In genomic region chr15:70493787-70494514, GRCh38 we compare ENCODE assay signal across 10 cellular contexts.
DNase-seq lines count a peak whose midpoint lies in the region; ATAC-seq, FAIRE-seq and TF ChIP-seq lines count a peak whose summit lies in the region.
"Had no signal": no experiment of that assay in that cellular context is flagged by ENCODE, and none has a peak within 500 bp of the region (broad histone marks: within the 10 kb centered on the region; RNA-seq: fewer than 3 reads in every experiment).

No MANE protein-coding gene starts in this region.

- no peak for TF ChIP-seq CTCF in PC-3 (conservative IDR thresholded peaks at IDR 0.05; ENCODE audit: low read depth, low read length)
- TF ChIP-seq CTCF in endothelial cell of umbilical vein (IDR thresholded peaks at IDR 0.05; ENCODE audit: extremely low read depth in 1 of 2, insufficient read depth in 1 of 2, low read depth in 1 of 2, low read length in 2 of 2): no peak
- no peak for TF ChIP-seq CTCF in smooth muscle cell (IDR thresholded peaks at IDR 0.05; ENCODE audit: borderline replicate concordance, insufficient read depth, poor library complexity, severe bottlenecking)

- ATAC-seq in activated CD8-positive, alpha-beta memory T cell treated with anti-CD3 and anti-CD28 coated beads, Interleukin-2, amount 10 ng/mL, durations not matched to agents 7 days and 5 days: no peak
- ATAC-seq in PC-3 (no peak), HG03432 (IDR thresholded peaks at IDR 0.05; ENCODE audit: unreplicated experiment) (no peak), GM18520 (IDR thresholded peaks at IDR 0.05; ENCODE audit: unreplicated experiment) (no peak)

- H3K4me1 ChIP-seq in PC-3 (ENCODE audit: insufficient read depth, low read length) (peaks cover 49% of the 10 kb centered on the region), endothelial cell of umbilical vein (ENCODE audit: control insufficient read depth, extremely low read depth, insufficient read depth, low read length) (peaks cover 8% of the 10 kb centered on the region), smooth muscle cell (ENCODE audit: low read depth) (peaks cover 19% of the 10 kb centered on the region)

- POLR2A ChIA-PET in PC-3 (lab: Charles Lee; ENCODE audit: unreplicated experiment): no interaction called here
- POLR2A ChIA-PET in endothelial cell of umbilical vein (lab: Charles Lee): interaction anchor here (0.5 kb wide), 1 partner anchor 13 kb away, joined by 4 read pairs; no protein-coding TSS in a partner anchor

- 57% methylated on average over 13 of the region's 13 CpGs for WGBS in smooth muscle cell (ENCODE audit: low lambda C conversion rate)

- no peaks in the 10 kb centered on the region for H3K9me3 Mint-ChIP-seq in activated CD8-positive, alpha-beta memory T cell treated with anti-CD3 and anti-CD28 coated beads, Interleukin-2, amount 10 ng/mL, durations not matched to agents 7 days and 5 days (ENCODE audit: low read depth)

- no peaks in the 10 kb centered on the region for H3K9me1 ChIP-seq in endothelial cell of umbilical vein (replicated peaks; ENCODE audit: control insufficient read depth, extremely low read depth, insufficient read depth, low read length)

- no peak overlapping the region for H3K4me3 ChIP-seq in PC-3 (ENCODE audit: low read length)
- H3K4me3 ChIP-seq in endothelial cell of umbilical vein (replicated peaks in 1 of 3; ENCODE audit: insufficient read depth in 1 of 3, low read depth in 1 of 3, low read length in 3 of 3): no peak overlapping the region
- H3K4me3 ChIP-seq in smooth muscle cell: peak overlapping the region; percentile 3
- H3K4me3 ChIP-seq: heart left ventricle had no signal

- peak overlapping the region; percentile 92 for H3K27ac ChIP-seq in PC-3 (ENCODE audit: low read length)
- no peak overlapping the region for H3K27ac ChIP-seq in endothelial cell of umbilical vein (ENCODE audit: insufficient read depth, low read depth, low read length)
- H3K27ac ChIP-seq in smooth muscle cell (ENCODE audit: low read depth): peak overlapping the region; percentile 95

- peaks cover 61% of the 10 kb centered on the region for H3K27me3 Mint-ChIP-seq in activated CD8-positive, alpha-beta memory T cell treated with anti-CD3 and anti-CD28 coated beads, Interleukin-2, amount 10 ng/mL, durations not matched to agents 7 days and 5 days

- BruUV-seq in PC-3 (replicated peaks; lab: Mats Ljungman, UMichigan) (no TSS peak), endothelial cell of umbilical vein (replicated peaks; lab: Mats Ljungman, UMichigan) (no TSS peak)

- H3K9ac ChIP-seq in PC-3 (ENCODE audit: low read length): peak overlapping the region; percentile 67
- H3K9ac ChIP-seq in endothelial cell of umbilical vein (replicated peaks; ENCODE audit: extremely low read depth, insufficient read depth, low read length): no peak overlapping the region
- peak overlapping the region; percentile 79 for H3K9ac ChIP-seq in smooth muscle cell (ENCODE audit: low read depth)

- H3K9me3 ChIP-seq in PC-3 (ENCODE audit: low read length): no peaks in the 10 kb centered on the region
- H3K9me3 ChIP-seq in endothelial cell of umbilical vein (replicated peaks; ENCODE audit: control insufficient read depth, insufficient read depth, low read length): no peaks in the 10 kb centered on the region
- H3K9me3 ChIP-seq in smooth muscle cell (replicated peaks; ENCODE audit: low read depth): no peaks in the 10 kb centered on the region
- H3K9me3 ChIP-seq: heart left ventricle had no signal

- H3F3A ChIP-seq in PC-3 (ENCODE audit: low read length, unreplicated experiment): peaks cover 4% of the 10 kb centered on the region
- peaks cover 24% of the 10 kb centered on the region for H3F3A ChIP-seq in smooth muscle cell (ENCODE audit: low read depth)

- H3K36me3 Mint-ChIP-seq in activated CD8-positive, alpha-beta memory T cell treated with anti-CD3 and anti-CD28 coated beads, Interleukin-2, amount 10 ng/mL, durations not matched to agents 7 days and 5 days: peaks cover 2% of the 10 kb centered on the region

- dilution Hi-C loops in endothelial cell of umbilical vein (cut with MboI; ENCODE audit: extremely low pct_ligation_motif_present, low sequenced_read_pairs): no loop called here

- H3K4me3 Mint-ChIP-seq in activated CD8-positive, alpha-beta memory T cell treated with anti-CD3 and anti-CD28 coated beads, Interleukin-2, amount 10 ng/mL, durations not matched to agents 7 days and 5 days: no peak overlapping the region

- H3K4me2 ChIP-seq in PC-3 (ENCODE audit: low read length): peak overlapping the region; percentile 76
- no peak overlapping the region for H3K4me2 ChIP-seq in endothelial cell of umbilical vein (ENCODE audit: insufficient read depth, low read length)
- H3K4me2 ChIP-seq in smooth muscle cell: peak overlapping the region; percentile 80

- TF ChIP-seq POLR2A in endothelial cell of umbilical vein (IDR thresholded peaks at IDR 0.05; ENCODE audit: low read depth, low read length): no peak

- no peak for FAIRE-seq in endothelial cell of umbilical vein (lab: Jason Lieb, UNC)

- no peaks in the 10 kb centered on the region for H4K20me1 ChIP-seq in PC-3 (ENCODE audit: low read length)
- no peaks in the 10 kb centered on the region for H4K20me1 ChIP-seq in endothelial cell of umbilical vein (replicated peaks; ENCODE audit: control insufficient read depth, extremely low read depth, insufficient read depth, low read length)
- no peaks in the 10 kb centered on the region for H4K20me1 ChIP-seq in smooth muscle cell (ENCODE audit: low read depth)

- intact Hi-C loops in PC-3 (cut with micrococcal nuclease): no loop called here
- intact Hi-C loops in endothelial cell of umbilical vein (cut with micrococcal nuclease): no loop called here

- H2AFZ ChIP-seq in PC-3 (ENCODE audit: low read length): no peak overlapping the region
- no peak overlapping the region for H2AFZ ChIP-seq in endothelial cell of umbilical vein (ENCODE audit: low read depth, low read length)
- no peak overlapping the region for H2AFZ ChIP-seq in smooth muscle cell (ENCODE audit: low read depth)

- H3K36me3 ChIP-seq in PC-3 (ENCODE audit: low read depth, low read length) (no peaks in the 10 kb centered on the region), endothelial cell of umbilical vein (ENCODE audit: control insufficient read depth in 2 of 2, extremely low read depth in 1 of 2, insufficient read depth in 2 of 2, low read length in 2 of 2) (no peaks in the 10 kb centered on the region), smooth muscle cell (ENCODE audit: low read depth) (no peaks in the 10 kb centered on the region)
- H3K36me3 ChIP-seq: heart left ventricle had no signal

- H3K79me2 ChIP-seq in PC-3 (ENCODE audit: low read length) (no peaks in the 10 kb centered on the region), endothelial cell of umbilical vein (ENCODE audit: control insufficient read depth, insufficient read depth, low read length) (no peaks in the 10 kb centered on the region), smooth muscle cell (ENCODE audit: low read depth) (no peaks in the 10 kb centered on the region)

- peak overlapping the region; percentile 93 for H3K27ac Mint-ChIP-seq in activated CD8-positive, alpha-beta memory T cell treated with anti-CD3 and anti-CD28 coated beads, Interleukin-2, amount 10 ng/mL, durations not matched to agents 7 days and 5 days

- no peaks in the 10 kb centered on the region for H3K9me2 ChIP-seq in PC-3 (replicated peaks; ENCODE audit: low read length)

- CTCF ChIA-PET in activated CD8-positive, alpha-beta memory T cell treated with anti-CD3 and anti-CD28 coated beads, Interleukin-2, amount 10 ng/mL, durations not matched to agents 7 days and 5 days (lab: Charles Lee): interaction anchor here (0.6 to 4.4 kb wide), 5 partner anchors 11 to 780 kb away, joined by 3 to 29 read pairs (median 8); no protein-coding TSS in a partner anchor
- CTCF ChIA-PET in PC-3 (lab: Charles Lee): no interaction called here
- CTCF ChIA-PET in endothelial cell of umbilical vein (lab: Charles Lee): no interaction called here

- DNase-seq in activated CD8-positive, alpha-beta memory T cell treated with anti-CD3 and anti-CD28 coated beads, Interleukin-2, amount 10 ng/mL, durations not matched to agents 7 days and 5 days: no peak
- no peak for DNase-seq in activated CD8-positive, alpha-beta memory T cell treated with anti-CD3 and anti-CD28 coated beads, Interleukin-2, amount 50 U/mL, for 4 hours
- DNase-seq in PC-3 (no peak), endothelial cell of umbilical vein (ENCODE audit: low read depth, low spot score) (no peak), smooth muscle cell (lab: John Stamatoyannopoulos, UW; ENCODE audit: unreplicated experiment) (no peak), amniotic stem cell (lab: John Stamatoyannopoulos, UW) (no peak)
- DNase-seq: NCI-H1436 had no signal

- no peaks in the 10 kb centered on the region for H3K27me3 ChIP-seq in PC-3 (ENCODE audit: low read length)
- H3K27me3 ChIP-seq in endothelial cell of umbilical vein (ENCODE audit: control insufficient read depth in 2 of 2, insufficient read depth in 2 of 2, low read length in 2 of 2): no peaks in the 10 kb centered on the region
- H3K27me3 ChIP-seq in smooth muscle cell (ENCODE audit: low read depth): no peaks in the 10 kb centered on the region

- peaks cover 69% of the 10 kb centered on the region for H3K4me1 Mint-ChIP-seq in activated CD8-positive, alpha-beta memory T cell treated with anti-CD3 and anti-CD28 coated beads, Interleukin-2, amount 10 ng/mL, durations not matched to agents 7 days and 5 days

TF ChIP-seq in endothelial cell of umbilical vein, 7 proteins besides CTCF, POLR2A, EP300 and RAD21:
- TF ChIP-seq MYC (IDR thresholded peaks at IDR 0.05; ENCODE audit: low read depth, low read length): no peak
- TF ChIP-seq FOS (IDR thresholded peaks at IDR 0.05; ENCODE audit: borderline replicate concordance, insufficient read depth, low read length): no peak
- no peak for TF ChIP-seq GATA2 (IDR thresholded peaks at IDR 0.05; ENCODE audit: insufficient read depth, insufficient read length, low read depth, low read length)
- no peak for TF ChIP-seq MAX (IDR thresholded peaks at IDR 0.05; ENCODE audit: insufficient read depth, insufficient read length)
- no peak for TF ChIP-seq POLR2AphosphoS5 (IDR thresholded peaks at IDR 0.05; ENCODE audit: insufficient read depth, low read depth, low read length)
- TF ChIP-seq JUN (IDR thresholded peaks at IDR 0.05; ENCODE audit: borderline replicate concordance, insufficient read depth, insufficient read length, low read depth): peak; percentile 9
- no peak for TF ChIP-seq EZH2 (IDR thresholded peaks at IDR 0.05; ENCODE audit: borderline replicate concordance, low read depth, low read length, severe bottlenecking)
